In the genomic region with DNA sequence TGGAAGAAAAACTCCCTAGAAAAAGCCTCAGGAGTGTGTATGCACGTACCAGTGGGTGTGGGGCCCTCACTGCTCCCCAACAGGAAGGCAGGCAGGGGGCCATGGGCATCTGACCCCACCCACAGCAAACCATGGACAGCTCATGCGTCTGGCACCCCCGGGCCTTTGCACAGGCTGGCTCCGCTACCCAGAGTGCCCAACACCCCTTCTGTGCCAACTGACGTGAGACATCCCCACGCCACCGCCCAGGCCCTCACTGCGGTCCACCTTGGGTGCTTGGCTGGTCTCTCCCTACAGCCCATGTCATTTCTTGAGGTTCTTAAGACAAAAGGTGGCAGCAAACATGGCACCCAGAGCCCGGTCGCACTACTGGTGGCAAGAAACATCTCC, we compare ENCODE assay signal across 20 cellular contexts.
A peak's percentile ranks its signal among the peaks of the same experiment; 100 is the strongest.
DNase-seq lines count a peak whose midpoint lies in the region; ATAC-seq, FAIRE-seq and TF ChIP-seq lines count a peak whose summit lies in the region.
"Had no signal": no experiment of that assay in that cellular context is flagged by ENCODE, and none has a peak within 500 bp of the region (broad histone marks: within the 10 kb centered on the region; RNA-seq: fewer than 3 reads in every experiment).

No MANE protein-coding gene starts in this region.

- no peak overlapping the region for H3K27ac Mint-ChIP-seq in activated naive CD8-positive, alpha-beta T cell treated with anti-CD3 and anti-CD28 coated beads, Interleukin-2, amount 50 U/mL, for 24 hours
- H3K27ac Mint-ChIP-seq: CD8-positive, alpha-beta T cell had no signal

- TF ChIP-seq CTCF in HEK293 (tag by site-specific recombination; IDR thresholded peaks at IDR 0.05) = no peak
- TF ChIP-seq CTCF in kidney (IDR thresholded peaks at IDR 0.05; ENCODE audit: borderline replicate concordance, extremely low read depth, insufficient read depth) = no peak
- no peak for TF ChIP-seq CTCF in body of pancreas (IDR thresholded peaks at IDR 0.05)

- peaks cover 32% of the 10 kb centered on the region for H3K4me1 Mint-ChIP-seq in activated naive CD8-positive, alpha-beta T cell treated with anti-CD3 and anti-CD28 coated beads, Interleukin-2, amount 50 U/mL, for 24 hours

- no peak for ATAC-seq in activated naive CD8-positive, alpha-beta T cell treated with anti-CD3 and anti-CD28 coated beads, Interleukin-2, amount 50 U/mL, for 24 hours
- ATAC-seq in body of pancreas = no peak
- ATAC-seq: CD8-positive, alpha-beta T cell; K562; PC-3 had no signal

- TF ChIP-seq POLR2A in body of pancreas (IDR thresholded peaks at IDR 0.05) = no peak

- H3K36me3 ChIP-seq in HEK293 (ENCODE audit: control insufficient read depth in 2 of 2, insufficient read depth in 1 of 2, low read length in 2 of 2) (peaks cover 3 to 86% of the 10 kb centered on the region in 2 experiments; a peak in 2 of 3 replicates), kidney (ENCODE audit: control insufficient read depth in 1 of 2, insufficient read depth in 2 of 2, low read length in 2 of 2) (peaks cover 17 to 21% of the 10 kb centered on the region in 2 donors), body of pancreas (replicated peaks in 1 of 2; ENCODE audit: insufficient read depth in 1 of 2, low read depth in 2 of 2) (peaks cover 0 to 18% of the 10 kb centered on the region in 2 donors)

- POLR2A ChIA-PET in HEK293 (lab: Yijun Ruan, JAX) = no interaction called here

- H3K4me3 ChIP-seq in HEK293 (ENCODE audit: low read depth, low read length) (no peak overlapping the region), kidney (ENCODE audit: low read length in 2 of 2) (no peak overlapping the region), body of pancreas (no peak overlapping the region)
- H3K4me3 ChIP-seq: K562, SK-N-MC had no signal

- peaks cover 66% of the 10 kb centered on the region for H3K36me3 Mint-ChIP-seq in activated naive CD8-positive, alpha-beta T cell treated with anti-CD3 and anti-CD28 coated beads, Interleukin-2, amount 50 U/mL, for 24 hours (ENCODE audit: low read depth)

- H3K9me3 Mint-ChIP-seq in activated naive CD8-positive, alpha-beta T cell treated with anti-CD3 and anti-CD28 coated beads, Interleukin-2, amount 50 U/mL, for 24 hours = peaks cover 10% of the 10 kb centered on the region

- H3K9me3 ChIP-seq in HEK293 (ENCODE audit: control insufficient read depth, insufficient read depth, low read depth, low read length) (no peaks in the 10 kb centered on the region), kidney (ENCODE audit: control insufficient read depth in 1 of 2, low read length in 2 of 2) (peaks cover 0 to 7% of the 10 kb centered on the region in 2 donors), body of pancreas (peaks cover 0 to 10% (median 0%) of the 10 kb centered on the region in 3 donors)

- no peak for FAIRE-seq in kidney (lab: Jason Lieb, UNC)
- FAIRE-seq: G401.6, H1, K562 had no signal

- intact Hi-C loops in kidney (cut with DNase I) = no loop called here
- intact Hi-C loops in body of pancreas (cut with DNase I) = no loop called here

- H3K4me1 ChIP-seq in HEK293 (ENCODE audit: control insufficient read depth, insufficient read depth, low read length) (no peaks in the 10 kb centered on the region), kidney (ENCODE audit: control insufficient read depth in 1 of 2, insufficient read depth in 1 of 2, low read depth in 1 of 2, low read length in 2 of 2) (peaks cover 13 to 15% of the 10 kb centered on the region in 2 donors), body of pancreas (peaks cover 12% of the 10 kb centered on the region)

- no peaks in the 10 kb centered on the region for H3K27me3 ChIP-seq in body of pancreas

- H3K9ac ChIP-seq in kidney (ENCODE audit: low read length in 2 of 2) = no peak overlapping the region

- no peak overlapping the region for H3K4me3 Mint-ChIP-seq in activated naive CD8-positive, alpha-beta T cell treated with anti-CD3 and anti-CD28 coated beads, Interleukin-2, amount 50 U/mL, for 24 hours
- H3K4me3 Mint-ChIP-seq: CD8-positive, alpha-beta T cell had no signal

- 98 to 100% methylated on average over 4 to 10 of the region's 10 CpGs for WGBS in body of pancreas, 2 donors

- no peak overlapping the region for H3K27ac ChIP-seq in HEK293 (ENCODE audit: extremely low read depth, low read depth, low read length)
- H3K27ac ChIP-seq in caudate nucleus (ENCODE audit: low read depth, low read length) = peak overlapping the region; percentile 92
- no peak overlapping the region for H3K27ac ChIP-seq in kidney (ENCODE audit: low read depth in 2 of 2, low read length in 2 of 2)
- peak overlapping the region; percentile 95 for H3K27ac ChIP-seq in substantia nigra (ENCODE audit: low read depth, low read length, poor library complexity, severe bottlenecking)
- H3K27ac ChIP-seq in body of pancreas = no peak overlapping the region
- H3K27ac ChIP-seq: SK-N-MC had no signal

- CTCF ChIA-PET in HEK293 (lab: Yijun Ruan, JAX) = no interaction called here

- DNase-seq in caudate nucleus (lab: John Stamatoyannopoulos, UW) = no peak
- DNase-seq in kidney = peak; percentile 64
- no peak for DNase-seq in substantia nigra (lab: John Stamatoyannopoulos, UW)
- DNase-seq in activated naive CD8-positive, alpha-beta T cell treated with anti-CD3 and anti-CD28 coated beads, Interleukin-2, amount 50 U/mL, for 24 hours = no peak
- no peak for DNase-seq in NCI-H524 treated with DMSO at 0.1 percent for 48 hours (lab: John Stamatoyannopoulos, UW)
- DNase-seq in body of pancreas = no peak
- DNase-seq: C1 segment of cervical spinal cord; CD8-positive, alpha-beta T cell; MM.1S; NCI-H1092; NCI-H1436 treated with DMSO at 0.1 percent for 48 hours; NCI-H2029; NCI-H526; PC-3; SW 1271 had no signal

- H3K27me3 Mint-ChIP-seq in activated naive CD8-positive, alpha-beta T cell treated with anti-CD3 and anti-CD28 coated beads, Interleukin-2, amount 50 U/mL, for 24 hours = no peaks in the 10 kb centered on the region

TF ChIP-seq in HEK293, 187 proteins besides CTCF, POLR2A, EP300 and RAD21:
- TF ChIP-seq ZNF155 (tag by site-specific recombination; IDR thresholded peaks at IDR 0.05) (no peak), ZNF623 (tag by site-specific recombination; IDR thresholded peaks at IDR 0.05) (peak; percentile 77)
- TF ChIP-seq, protein P1, sequence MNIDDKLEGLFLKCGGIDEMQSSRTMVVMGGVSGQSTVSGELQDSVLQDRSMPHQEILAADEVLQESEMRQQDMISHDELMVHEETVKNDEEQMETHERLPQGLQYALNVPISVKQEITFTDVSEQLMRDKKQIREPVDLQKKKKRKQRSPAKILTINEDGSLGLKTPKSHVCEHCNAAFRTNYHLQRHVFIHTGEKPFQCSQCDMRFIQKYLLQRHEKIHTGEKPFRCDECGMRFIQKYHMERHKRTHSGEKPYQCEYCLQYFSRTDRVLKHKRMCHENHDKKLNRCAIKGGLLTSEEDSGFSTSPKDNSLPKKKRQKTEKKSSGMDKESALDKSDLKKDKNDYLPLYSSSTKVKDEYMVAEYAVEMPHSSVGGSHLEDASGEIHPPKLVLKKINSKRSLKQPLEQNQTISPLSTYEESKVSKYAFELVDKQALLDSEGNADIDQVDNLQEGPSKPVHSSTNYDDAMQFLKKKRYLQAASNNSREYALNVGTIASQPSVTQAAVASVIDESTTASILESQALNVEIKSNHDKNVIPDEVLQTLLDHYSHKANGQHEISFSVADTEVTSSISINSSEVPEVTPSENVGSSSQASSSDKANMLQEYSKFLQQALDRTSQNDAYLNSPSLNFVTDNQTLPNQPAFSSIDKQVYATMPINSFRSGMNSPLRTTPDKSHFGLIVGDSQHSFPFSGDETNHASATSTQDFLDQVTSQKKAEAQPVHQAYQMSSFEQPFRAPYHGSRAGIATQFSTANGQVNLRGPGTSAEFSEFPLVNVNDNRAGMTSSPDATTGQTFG (tag by site-specific recombination; IDR thresholded peaks at IDR 0.05; ENCODE audit: borderline replicate concordance) = no peak
- TF ChIP-seq, protein P2, sequence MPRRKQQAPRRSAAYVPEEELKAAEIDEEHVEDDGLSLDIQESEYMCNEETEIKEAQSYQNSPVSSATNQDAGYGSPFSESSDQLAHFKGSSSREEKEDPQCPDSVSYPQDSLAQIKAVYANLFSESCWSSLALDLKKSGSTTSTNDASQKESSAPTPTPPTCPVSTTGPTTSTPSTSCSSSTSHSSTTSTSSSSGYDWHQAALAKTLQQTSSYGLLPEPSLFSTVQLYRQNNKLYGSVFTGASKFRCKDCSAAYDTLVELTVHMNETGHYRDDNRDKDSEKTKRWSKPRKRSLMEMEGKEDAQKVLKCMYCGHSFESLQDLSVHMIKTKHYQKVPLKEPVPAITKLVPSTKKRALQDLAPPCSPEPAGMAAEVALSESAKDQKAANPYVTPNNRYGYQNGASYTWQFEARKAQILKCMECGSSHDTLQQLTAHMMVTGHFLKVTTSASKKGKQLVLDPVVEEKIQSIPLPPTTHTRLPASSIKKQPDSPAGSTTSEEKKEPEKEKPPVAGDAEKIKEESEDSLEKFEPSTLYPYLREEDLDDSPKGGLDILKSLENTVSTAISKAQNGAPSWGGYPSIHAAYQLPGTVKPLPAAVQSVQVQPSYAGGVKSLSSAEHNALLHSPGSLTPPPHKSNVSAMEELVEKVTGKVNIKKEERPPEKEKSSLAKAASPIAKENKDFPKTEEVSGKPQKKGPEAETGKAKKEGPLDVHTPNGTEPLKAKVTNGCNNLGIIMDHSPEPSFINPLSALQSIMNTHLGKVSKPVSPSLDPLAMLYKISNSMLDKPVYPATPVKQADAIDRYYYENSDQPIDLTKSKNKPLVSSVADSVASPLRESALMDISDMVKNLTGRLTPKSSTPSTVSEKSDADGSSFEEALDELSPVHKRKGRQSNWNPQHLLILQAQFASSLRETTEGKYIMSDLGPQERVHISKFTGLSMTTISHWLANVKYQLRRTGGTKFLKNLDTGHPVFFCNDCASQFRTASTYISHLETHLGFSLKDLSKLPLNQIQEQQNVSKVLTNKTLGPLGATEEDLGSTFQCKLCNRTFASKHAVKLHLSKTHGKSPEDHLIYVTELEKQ (tag by site-specific recombination; IDR thresholded peaks at IDR 0.05; ENCODE audit: borderline replicate concordance) = no peak

Comparison
In these comparisons a context has a peak if more than half of its experiments do, and no peak if none do; other contexts are left out.
1. H3K27ac ChIP-seq: peak in caudate nucleus (single experiment) and substantia nigra (single experiment); none in HEK293 (single experiment), kidney (0 of 2) and body of pancreas (0 of 4).